ENCODE assay signal across 8 cellular contexts in the genomic region with DNA sequence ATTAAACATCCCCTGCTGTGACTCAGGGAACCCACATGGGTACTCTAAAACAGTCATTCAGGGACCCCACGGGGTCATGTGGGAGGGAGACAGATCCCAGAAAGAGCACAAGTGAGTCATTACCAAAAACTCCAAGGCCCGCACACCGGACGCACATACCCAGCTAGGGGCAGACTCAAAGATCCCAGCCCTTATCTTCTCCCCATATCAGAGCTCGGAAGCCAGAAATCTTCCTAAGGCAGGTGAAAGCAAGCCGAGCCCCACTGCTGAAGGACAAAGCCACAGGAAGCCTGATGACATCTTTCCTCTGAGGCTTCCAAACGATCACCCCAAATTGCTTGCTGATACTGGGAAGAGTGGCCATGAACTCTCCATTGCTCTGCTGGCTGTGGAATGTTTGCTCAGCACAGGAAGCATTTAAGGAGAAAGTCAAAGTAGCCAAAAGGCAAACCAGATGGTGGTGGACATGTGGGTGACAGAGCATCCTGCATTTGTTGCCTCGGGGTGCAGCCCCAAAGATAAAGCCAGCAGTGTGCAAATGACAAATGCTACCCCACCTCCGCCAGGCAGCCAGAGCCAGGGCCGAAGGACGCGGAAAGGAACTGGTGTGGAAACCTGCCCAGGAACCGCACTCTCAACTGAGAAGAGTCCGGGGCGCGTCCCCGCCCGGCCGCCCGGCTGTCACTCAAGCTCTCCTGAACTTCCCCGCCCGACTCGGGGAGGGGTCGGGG. TPM values are rescaled to one million over a fixed set of nuclear protein-coding genes. Genes with fewer than 3 reads are reported as not detected.
DNase-seq lines count a peak whose midpoint lies in the region; ATAC-seq and TF ChIP-seq lines count a peak whose summit lies in the region.

No MANE protein-coding gene starts in this region.

- H3K27me3 ChIP-seq in uterus, result no peaks in the 10 kb centered on the region

- H3K4me1 ChIP-seq in ES-I3 (ENCODE audit: insufficient read depth, low read length), result peaks cover 9% of the 10 kb centered on the region
- peaks cover 0 to 19% of the 10 kb centered on the region in 2 donors for H3K4me1 ChIP-seq in uterus

- ATAC-seq in GM21737 (IDR thresholded peaks at IDR 0.05; ENCODE audit: unreplicated experiment) (peak; percentile 46), left ventricle myocardium superior (peak; percentile 55)

- intact Hi-C loops in left ventricle myocardium superior (cut with micrococcal nuclease), result no loop called here
- intact Hi-C loops in uterus (cut with DNase I; ENCODE audit: low total_unique reads), result no loop called here

- H3K9ac ChIP-seq in ES-I3 (ENCODE audit: low read depth, low read length), result peak overlapping the region; percentile 86

- H3K4me3 ChIP-seq in uterus, result peak overlapping the region; percentile 77 to 81

- peak; percentile 69 for DNase-seq in KBM-7
- DNase-seq in T-helper 1 cell, result peak; percentile 36 to 88 (median 48)
- DNase-seq in amygdala (lab: John Stamatoyannopoulos, UW), result peak in 42 of 56 donors; percentile 15 to 78 (median 60)
- DNase-seq in left ventricle myocardium superior, result peak; percentile 86
- peak; percentile 63 for DNase-seq in putamen (ENCODE audit: low spot score)
- DNase-seq in uterus, result peak; percentile 67 to 72

- H3K9me3 ChIP-seq in ES-I3 (ENCODE audit: control insufficient read depth, insufficient read depth, low read length), result no peaks in the 10 kb centered on the region
- no peaks in the 10 kb centered on the region for H3K9me3 ChIP-seq in uterus

- H3K27ac ChIP-seq in uterus, result peak overlapping the region; percentile 98 to 99

- H3K36me3 ChIP-seq in ES-I3 (ENCODE audit: insufficient read depth, low read length), result no peaks in the 10 kb centered on the region; the same call in 1 of the 2 replicates
- H3K36me3 ChIP-seq in uterus, result no peaks in the 10 kb centered on the region

- peak in 1 of 2 donors; percentile 16 for TF ChIP-seq POLR2A in uterus (IDR thresholded peaks at IDR 0.05)

- TF ChIP-seq CTCF in uterus (IDR thresholded peaks at IDR 0.05), result no peak

- in situ Hi-C loops in KBM-7 (cut with MboI; ENCODE audit: low pct_unique_long_range_greater_than_20kb, low sequenced_read_pairs), result no loop called here

RNA-seq across cellular contexts. Expression of a gene that starts 0.8 kb away (rescaled TPM):
- total RNA-seq in left ventricle myocardium superior (60.1 TPM), uterus (10 to 100 TPM; 33.2 to 91.2 (median 69.3) TPM)

RNA-seq across cellular contexts. Expression of a gene that starts 6.5 kb away (rescaled TPM):
- total RNA-seq in left ventricle myocardium superior (2.3 TPM), uterus (10 to 100 TPM in 3 of 4 donors, 1 to 10 TPM in 1; 5.4 to 17.9 (median 14.0) TPM)

RNA-seq across cellular contexts. Expression of a gene that starts 17.2 kb away (rescaled TPM):
- total RNA-seq in left ventricle myocardium superior (1,390 TPM), uterus (1,000 to 10,000 TPM in 1 of 4 donors, 100 to 1,000 TPM in 3; 104 to 1,249 (median 289) TPM)

RNA-seq across cellular contexts. Expression of a gene that starts 50.3 kb away (rescaled TPM):
- 1.7 TPM for total RNA-seq in left ventricle myocardium superior
- total RNA-seq in uterus, result 10 to 100 TPM in 1 of 4 donors, 1 to 10 TPM in 3; 3.3 to 11.2 (median 5.1) TPM

Comparison
In these comparisons a context has a peak if more than half of its experiments do, and no peak if none do; other contexts are left out.
1. Peak in every context shown above with its lines: DNase-seq, ATAC-seq, H3K4me3 ChIP-seq and H3K27ac ChIP-seq.